ENCODE assay signal across 8 cellular contexts in genomic region chr2:84970266-84970955, GRCh38. TPM values are rescaled to one million over a fixed set of nuclear protein-coding genes. Genes with fewer than 3 reads are reported as not detected.
DNase-seq lines count a peak whose midpoint lies in the region; ATAC-seq, FAIRE-seq and TF ChIP-seq lines count a peak whose summit lies in the region.

No MANE protein-coding gene starts in this region.

- no peaks in the 10 kb centered on the region; the same call in 1 of the 2 replicates for H3K36me3 ChIP-seq in iPS DF 6.9 (ENCODE audit: control insufficient read depth, insufficient read depth, low read length)
- H3K36me3 ChIP-seq in sigmoid colon, result peaks cover 0 to 8% (median 0%) of the 10 kb centered on the region in 4 donors

- TF ChIP-seq CTCF in D721Med (IDR thresholded peaks at IDR 0.05; ENCODE audit: insufficient read depth, missing control alignments), result no peak
- no peak for TF ChIP-seq CTCF in sigmoid colon (IDR thresholded peaks at IDR 0.05)

- no peak for TF ChIP-seq POLR2A in sigmoid colon (IDR thresholded peaks at IDR 0.05)

- FAIRE-seq in D721Med (lab: Jason Lieb, UNC), result no peak

- H3K4me3 ChIP-seq in iPS DF 6.9 (ENCODE audit: low read length) (peak overlapping the region; percentile 97), sigmoid colon (peak overlapping the region; percentile 67 to 98 (median 77))

- H3K9me3 ChIP-seq in iPS DF 6.9 (ENCODE audit: control insufficient read depth, insufficient read depth, low read length) (no peaks in the 10 kb centered on the region), sigmoid colon (no peaks in the 10 kb centered on the region)

- no peak for TF ChIP-seq EP300 in sigmoid colon (IDR thresholded peaks at IDR 0.05)

- DNase-seq in D721Med (ENCODE audit: insufficient read length, low spot score) (peak; percentile 28), HPDE6-E6E7 (ENCODE audit: extremely low spot score) (peak; percentile 37), T-helper 1 cell (peak; percentile 32 to 64 (median 38)), anterior cingulate cortex (lab: John Stamatoyannopoulos, UW) (peak in 51 of 58 donors; percentile 4 to 74 (median 39)), iPS DF 6.9 (ENCODE audit: low read depth, low spot score) (no peak), sigmoid colon (peak; percentile 83), cerebellar cortex (ENCODE audit: low spot score) (no peak)

- no CpG with 5 or more reads among the region's 84 CpGs for WGBS in iPS DF 6.9 (ENCODE audit: insufficient coverage, insufficient read length)
- 0 to 1% methylated on average over 84 of the region's 84 CpGs for WGBS in sigmoid colon, 2 donors

- ATAC-seq in GM19468 (IDR thresholded peaks at IDR 0.05; ENCODE audit: extremely low read depth, unreplicated experiment), result peak; percentile 20

- no peaks in the 10 kb centered on the region for H3K27me3 ChIP-seq in iPS DF 6.9 (ENCODE audit: control insufficient read depth, insufficient read depth, low read length)
- H3K27me3 ChIP-seq in sigmoid colon, result no peaks in the 10 kb centered on the region

- intact Hi-C loops in sigmoid colon (cut with DNase I), result loop anchor here (1.0 to 2.0 kb wide), 2 partner anchors 65 to 164 kb away; partner anchors contain the start of gene TMSB10

- no peaks in the 10 kb centered on the region; the same call in 1 of the 2 replicates for H3K4me1 ChIP-seq in iPS DF 6.9 (ENCODE audit: control insufficient read depth, insufficient read depth, low read length)
- H3K4me1 ChIP-seq in sigmoid colon, result peaks cover 0 to 50% (median 41%) of the 10 kb centered on the region in 4 donors

- H3K27ac ChIP-seq in iPS DF 6.9 (ENCODE audit: low read length), result no peak overlapping the region
- H3K27ac ChIP-seq in sigmoid colon, result peak overlapping the region; percentile 96 to 97 (median 97)

RNA-seq across cellular contexts. Expression of gene KCMF1, which starts 0.6 kb away (rescaled TPM):
- 10 to 100 TPM; 35.7 to 64.5 (median 39.6) TPM for total RNA-seq in sigmoid colon
- polyA plus RNA-seq in sigmoid colon, result 10 to 100 TPM; 44.6 to 73.1 (median 64.3) TPM

Comparison
In these comparisons a context has a peak if more than half of its experiments do, and no peak if none do; other contexts are left out.
1. DNase-seq: peak in D721Med (single experiment), HPDE6-E6E7 (single experiment), T-helper 1 cell (5 of 5), anterior cingulate cortex (51 of 58) and sigmoid colon (single experiment); none in iPS DF 6.9 (single experiment) and cerebellar cortex (single experiment).